10 cellular contexts compared by ENCODE assay signal in the genomic region with DNA sequence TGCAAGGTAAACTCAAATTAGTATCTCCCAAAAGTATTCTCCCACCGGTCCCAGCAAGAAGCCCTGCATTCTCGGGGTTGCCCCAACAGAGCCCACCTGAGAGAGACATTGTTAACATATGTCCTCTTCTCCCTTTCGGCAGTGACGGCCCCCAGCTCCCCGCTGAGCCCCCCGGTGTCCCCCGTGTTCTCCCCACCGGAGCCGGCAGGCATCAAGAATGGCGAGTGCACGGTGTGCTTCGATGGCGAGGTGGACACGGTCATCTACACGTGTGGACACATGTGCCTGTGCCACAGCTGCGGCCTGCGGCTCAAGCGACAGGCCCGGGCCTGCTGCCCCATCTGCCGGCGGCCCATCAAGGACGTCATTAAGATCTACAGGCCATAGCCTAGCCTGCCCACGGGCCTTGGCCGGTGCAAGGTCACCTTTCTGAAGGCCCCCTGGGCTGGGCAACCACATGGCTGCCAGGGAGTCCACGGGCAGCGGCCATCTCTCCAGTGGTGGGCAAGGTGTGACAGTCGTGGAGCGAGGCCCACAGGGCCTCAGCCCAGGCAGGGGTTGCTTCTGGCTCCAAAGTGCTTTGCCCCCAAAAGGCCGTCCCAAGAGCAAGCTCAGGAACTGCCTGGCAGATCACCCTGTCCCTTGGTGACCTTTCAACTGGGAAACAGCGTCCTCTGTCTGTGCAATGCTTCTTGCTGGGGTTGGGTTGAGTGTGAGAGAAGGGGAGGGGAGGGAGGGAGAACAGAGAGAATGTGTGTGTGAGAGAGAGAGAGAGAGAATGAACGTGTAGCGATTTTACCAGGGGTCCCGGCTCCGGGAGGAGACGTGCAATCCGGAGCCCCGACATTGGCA.
"Had no signal": no experiment of that assay in that cellular context is flagged by ENCODE, and none has a peak within 500 bp of the region (broad histone marks: within the 10 kb centered on the region; RNA-seq: fewer than 3 reads in every experiment).

No MANE protein-coding gene starts in this region.

- H3K4me3 ChIP-seq: body of pancreas, vagina had no signal

- DNase-seq: activated CD4-positive, alpha-beta T cell treated with anti-CD3 and anti-CD28 coated beads, Interleukin-2, amount 50 U/mL, for 48 hours; activated CD8-positive, alpha-beta memory T cell treated with anti-CD3 and anti-CD28 coated beads, Interleukin-2, amount 10 ng/mL, durations not matched to agents 7 days and 5 days; activated effector memory CD4-positive, alpha-beta T cell treated with Interleukin-2 at 50 U/mL for 16 hours; activated T-cell treated with anti-CD3 and anti-CD28 coated beads, Interleukin-2, amount 50 U/mL, for 24 hours; body of pancreas; foreskin fibroblast; head of caudate nucleus; naive B cell; stimulated activated naive CD4-positive, alpha-beta T cell had no signal

- H3K9me3 ChIP-seq: body of pancreas, vagina had no signal

- ATAC-seq: activated CD8-positive, alpha-beta memory T cell treated with anti-CD3 and anti-CD28 coated beads, Interleukin-2, amount 10 ng/mL, durations not matched to agents 7 days and 5 days; body of pancreas had no signal

- H3K36me3 ChIP-seq: vagina had no signal

- H3K27me3 ChIP-seq: body of pancreas, vagina had no signal
